In genomic region chr1:166514067-166514466, GRCh38 we compare ENCODE assay signal across 2 cellular contexts.
TF ChIP-seq lines count a peak whose summit lies in the region.

No MANE protein-coding gene starts in this region.

TF ChIP-seq in HepG2, 621 proteins besides CTCF, POLR2A, EP300 and RAD21 (continued from another document):
- TF ChIP-seq AFF4 (CRISPR knock-in tag; IDR thresholded peaks at IDR 0.05) (no peak), U2AF1 (optimal IDR thresholded peaks at IDR 0.05; ENCODE audit: low read depth, low read length) (no peak), HMGXB3 (CRISPR knock-in tag; IDR thresholded peaks at IDR 0.05; ENCODE audit: borderline replicate concordance) (no peak)
TF ChIP-seq in HepG2: peak in this region for 1.

TF ChIP-seq in K562, 482 proteins besides CTCF, POLR2A, EP300 and RAD21 (continued from another document):
- no peak for TF ChIP-seq UBTF (IDR thresholded peaks at IDR 0.05; ENCODE audit: borderline replicate concordance in 1 of 2, low read depth in 2 of 2, low read length in 2 of 2)
- TF ChIP-seq ZNF146 (CRISPR knock-in tag; IDR thresholded peaks at IDR 0.05; ENCODE audit: unreplicated experiment) = no peak
- TF ChIP-seq CUX1 (CRISPR knock-in tag; IDR thresholded peaks at IDR 0.05) = no peak
- TF ChIP-seq TRIM28 (IDR thresholded peaks at IDR 0.05) = peak; percentile 88
- TF ChIP-seq ZC3H11A (IDR thresholded peaks at IDR 0.05; ENCODE audit: low read depth, low read length) = no peak
- no peak for TF ChIP-seq NR2F6 (CRISPR knock-in tag; IDR thresholded peaks at IDR 0.05)
- TF ChIP-seq PPARD (CRISPR knock-in tag; IDR thresholded peaks at IDR 0.05) = no peak
- TF ChIP-seq RFX7 (CRISPR knock-in tag; IDR thresholded peaks at IDR 0.05) = no peak
- no peak for TF ChIP-seq TAF1 (IDR thresholded peaks at IDR 0.05; ENCODE audit: control insufficient read depth, extremely low read depth, insufficient read depth, low read length, severe bottlenecking)
- no peak for TF ChIP-seq ATF1 (CRISPR knock-in tag; IDR thresholded peaks at IDR 0.05)
- TF ChIP-seq ATF1 (tag; IDR thresholded peaks at IDR 0.05) = no peak
- TF ChIP-seq ATF7 (IDR thresholded peaks at IDR 0.05) = no peak
- no peak for TF ChIP-seq E2F3 (CRISPR knock-in tag; IDR thresholded peaks at IDR 0.05)
- no peak for TF ChIP-seq CHD1 (IDR thresholded peaks at IDR 0.05; ENCODE audit: low read length)
- TF ChIP-seq ZNF165 (CRISPR knock-in tag; IDR thresholded peaks at IDR 0.05; ENCODE audit: borderline replicate concordance) = no peak
- no peak for TF ChIP-seq MAFG (tag; conservative IDR thresholded peaks at IDR 0.05)
- TF ChIP-seq CBX5 (IDR thresholded peaks at IDR 0.05; ENCODE audit: borderline replicate concordance, low read depth) = peak; percentile 84
- no peak for TF ChIP-seq HES1 (IDR thresholded peaks at IDR 0.05; ENCODE audit: low read depth)
- no peak for TF ChIP-seq CTBP1 (IDR thresholded peaks at IDR 0.05; ENCODE audit: borderline replicate concordance)
- peak in 1 of 2 experiments; percentile 96; a peak in 2 of 3 replicates for TF ChIP-seq CBX3 (IDR thresholded peaks at IDR 0.05; ENCODE audit: borderline replicate concordance in 1 of 2, low read length in 2 of 2)
- no peak for TF ChIP-seq MEIS2 (IDR thresholded peaks at IDR 0.05; ENCODE audit: partially characterized antibody)
- no peak for TF ChIP-seq ZKSCAN3 (CRISPR knock-in tag; IDR thresholded peaks at IDR 0.05)
- TF ChIP-seq SMARCB1 (IDR thresholded peaks at IDR 0.05; ENCODE audit: insufficient read length, low read depth) = no peak
- TF ChIP-seq ZBTB33 (CRISPR knock-in tag; IDR thresholded peaks at IDR 0.05) = no peak
- no peak for TF ChIP-seq BRD9 (IDR thresholded peaks at IDR 0.05; ENCODE audit: low read depth, partially characterized antibody)
